Comparison of ENCODE assay signal across 1 cellular context in the genomic region with DNA sequence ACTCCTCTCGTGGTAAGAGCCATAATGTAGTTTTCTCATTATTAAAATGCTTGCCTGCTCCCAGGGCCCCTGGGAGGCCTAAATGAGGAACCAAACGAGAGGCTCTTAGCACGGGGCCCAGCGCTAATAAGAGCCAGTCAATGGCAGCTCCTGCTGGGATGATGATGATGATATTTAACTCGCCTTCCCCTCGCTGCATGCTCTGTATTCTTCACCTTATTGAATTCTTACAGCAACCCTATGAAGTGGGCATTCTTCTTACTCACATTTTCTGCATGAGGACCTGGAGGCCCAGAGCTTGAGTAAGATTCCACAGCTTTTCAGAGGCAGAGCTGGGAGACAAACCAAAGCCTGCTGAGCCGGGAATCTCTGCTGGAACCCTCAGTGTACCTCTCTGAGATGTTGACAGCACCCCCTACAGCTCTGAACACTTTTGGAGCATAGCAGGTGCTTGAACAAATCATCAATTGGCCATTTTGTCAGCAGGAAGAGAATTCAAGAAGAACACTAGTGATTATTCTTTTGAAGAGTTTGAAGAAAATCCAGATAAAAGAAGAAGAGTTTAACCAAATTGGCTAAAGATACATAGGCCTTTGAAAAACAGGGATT.
A peak's percentile ranks its signal among the peaks of the same experiment; 100 is the strongest.
TF ChIP-seq lines count a peak whose summit lies in the region.

No MANE protein-coding gene starts in this region.

TF ChIP-seq in GM23338, 12 proteins besides CTCF, POLR2A, EP300 and RAD21 (continued from another document):
- peak; percentile 42; the same call in 1 of the 2 replicates for TF ChIP-seq ZNF462 (CRISPR knock-in tag; IDR thresholded peaks at IDR 0.05)
